Comparison of ENCODE assay signal across 1 cellular context in the genomic region with DNA sequence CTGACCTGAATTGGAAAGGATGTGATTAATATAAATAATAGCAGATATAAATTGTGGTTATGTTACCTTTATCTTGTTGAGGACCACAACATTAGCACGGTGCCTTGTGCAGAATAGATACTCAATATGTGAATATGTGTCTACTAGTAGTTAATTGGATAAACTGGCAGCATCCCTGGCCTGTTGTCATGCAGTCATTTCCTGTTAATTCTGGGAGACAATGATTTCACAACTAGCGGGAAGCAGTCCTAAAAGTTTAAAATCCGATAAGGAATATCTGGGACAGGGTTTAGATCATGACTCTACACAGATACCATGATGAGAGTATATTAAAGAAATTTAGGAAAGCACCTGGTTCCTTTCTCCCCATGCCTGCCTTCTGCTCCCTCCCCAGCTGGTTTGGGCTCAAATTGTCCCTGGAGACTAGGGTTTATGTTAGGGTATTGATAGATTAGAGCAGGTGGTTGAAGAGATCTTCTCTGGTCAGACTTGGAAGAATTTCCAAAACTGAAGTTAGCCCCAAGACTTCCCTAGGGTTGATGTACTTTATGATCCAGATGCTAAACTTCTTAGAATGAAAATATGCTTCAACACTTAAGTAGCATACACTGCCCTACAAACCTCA.
TF ChIP-seq lines count a peak whose summit lies in the region.

No MANE protein-coding gene starts in this region.

TF ChIP-seq in HepG2, 621 proteins besides CTCF, POLR2A, EP300 and RAD21 (continued from another document):
- TF ChIP-seq MAFF (IDR thresholded peaks at IDR 0.05; ENCODE audit: low read depth, low read length) (no peak), ZNF12 (CRISPR knock-in tag; IDR thresholded peaks at IDR 0.05) (no peak)
- TF ChIP-seq, protein P1, sequence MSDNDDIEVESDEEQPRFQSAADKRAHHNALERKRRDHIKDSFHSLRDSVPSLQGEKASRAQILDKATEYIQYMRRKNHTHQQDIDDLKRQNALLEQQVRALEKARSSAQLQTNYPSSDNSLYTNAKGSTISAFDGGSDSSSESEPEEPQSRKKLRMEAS (IDR thresholded peaks at IDR 0.05): no peak
- TF ChIP-seq, protein P2, sequence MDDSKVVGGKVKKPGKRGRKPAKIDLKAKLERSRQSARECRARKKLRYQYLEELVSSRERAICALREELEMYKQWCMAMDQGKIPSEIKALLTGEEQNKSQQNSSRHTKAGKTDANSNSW (CRISPR knock-in tag; IDR thresholded peaks at IDR 0.05; ENCODE audit: borderline replicate concordance): no peak
